ENCODE assay signal across 2 cellular contexts in the genomic region with DNA sequence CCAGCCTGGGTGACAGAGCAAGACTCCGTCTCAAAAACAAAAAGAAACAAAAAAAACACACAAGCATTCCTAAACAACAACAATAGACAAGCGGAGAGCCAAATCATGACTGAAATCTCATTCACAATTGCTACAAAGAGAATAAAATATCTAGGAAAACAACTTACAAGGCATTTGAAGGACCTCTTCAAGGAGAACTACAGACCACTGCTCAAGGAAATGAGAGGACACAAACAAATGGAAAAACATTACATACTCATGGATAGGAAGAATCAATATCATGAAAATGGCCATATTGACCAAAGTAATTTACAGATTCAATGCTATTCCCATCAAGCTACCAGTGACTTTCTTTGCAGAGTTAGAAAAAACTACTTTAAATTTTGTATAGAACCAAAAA. TPM values are rescaled to one million over a fixed set of nuclear protein-coding genes. Genes with fewer than 3 reads are reported as not detected.
A peak's percentile ranks its signal among the peaks of the same experiment; 100 is the strongest.
DNase-seq lines count a peak whose midpoint lies in the region; ATAC-seq, FAIRE-seq and TF ChIP-seq lines count a peak whose summit lies in the region.
"Not testable (repeated sequence)": the region's sequence is repeated elsewhere in the genome, so short reads cannot be mapped to it uniquely, and the experiment has no call there.

No MANE protein-coding gene starts in this region.

- POLR2A ChIA-PET in WTC11 (lab: Charles Lee); HepG2 (lab: Yijun Ruan, JAX): not testable (repeated sequence)

- H3K79me2 ChIP-seq in HepG2 (ENCODE audit: insufficient read depth, low read length): not testable (repeated sequence)

- 16% methylated on average over 2 of the region's 2 CpGs for WGBS in HepG2 (ENCODE audit: low lambda C conversion rate)

- H3K27ac Mint-ChIP-seq in WTC11: not testable (repeated sequence)

- TF ChIP-seq RAD21 in HepG2 (CRISPR knock-in tag; IDR thresholded peaks at IDR 0.05): not testable (repeated sequence)

- FAIRE-seq in HepG2 (lab: Jason Lieb, UNC): not testable (repeated sequence)

- not testable (repeated sequence) for TF ChIP-seq CTCF in WTC11 (IDR thresholded peaks at IDR 0.05); HepG2 (CRISPR knock-in tag; IDR thresholded peaks at IDR 0.05)

- intact Hi-C loops in HepG2 (cut with micrococcal nuclease; ENCODE audit: unreplicated experiment): not testable (repeated sequence)

- peaks cover 53% of the 10 kb centered on the region for H3K9me3 Mint-ChIP-seq in WTC11

- H3K9ac ChIP-seq in HepG2 (ENCODE audit: insufficient read depth, low read depth, low read length): not testable (repeated sequence)

- H3K4me3 Mint-ChIP-seq in WTC11: not testable (repeated sequence)

- H3K9me3 ChIP-seq in HepG2 (ENCODE audit: low read length): peaks cover 12% of the 10 kb centered on the region; the same call in 1 of the 2 replicates

- ATAC-seq in WTC11, HepG2: not testable (repeated sequence)

- H3K4me3 ChIP-seq in HepG2 (replicated peaks in 1 of 3; ENCODE audit: insufficient read depth in 1 of 3, low read depth in 2 of 3, low read length in 3 of 3): not testable (repeated sequence)

- not testable (repeated sequence) for BruUV-seq in HepG2 (replicated peaks; lab: Mats Ljungman, UMichigan)

- H3K4me1 ChIP-seq in HepG2 (ENCODE audit: insufficient read depth, low read length): not testable (repeated sequence)

- in situ Hi-C loops in HepG2 (cut with HindIII; ENCODE audit: extremely low pct_ligation_motif_present, low pct_unique_long_range_greater_than_20kb): not testable (repeated sequence)

- H3K4me2 ChIP-seq in HepG2 (ENCODE audit: low read depth, low read length): not testable (repeated sequence)

- not testable (repeated sequence) for H3K36me3 ChIP-seq in HepG2 (replicated peaks in 1 of 2; ENCODE audit: control insufficient read depth in 1 of 2, insufficient read depth in 2 of 2, low read length in 2 of 2)

- peaks cover 20% of the 10 kb centered on the region for H3K27me3 Mint-ChIP-seq in WTC11 (ENCODE audit: low read depth)

- H3K36me3 Mint-ChIP-seq in WTC11: peaks cover 21% of the 10 kb centered on the region

- not testable (repeated sequence) for H4K20me1 ChIP-seq in HepG2 (ENCODE audit: insufficient read depth, low read length)

- TF ChIP-seq POLR2A in HepG2 (IDR thresholded peaks at IDR 0.05; ENCODE audit: insufficient read depth in 1 of 2, low read depth in 2 of 2, low read length in 2 of 2): not testable (repeated sequence)

- H2AFZ ChIP-seq in HepG2 (ENCODE audit: low read length): not testable (repeated sequence)

- CTCF ChIA-PET in WTC11 (lab: Charles Lee); HepG2 (lab: Yijun Ruan, JAX; ENCODE audit: low intra/inter-chr PET ratio, low total read pairs): not testable (repeated sequence)

- H3K27me3 ChIP-seq in HepG2 (ENCODE audit: control insufficient read depth in 1 of 2, insufficient read depth in 2 of 2, low read length in 2 of 2): not testable (repeated sequence)

- not testable (repeated sequence) for TF ChIP-seq EP300 in HepG2 (IDR thresholded peaks at IDR 0.05; ENCODE audit: low read depth in 2 of 2, low read length in 2 of 2); HepG2 (CRISPR knock-in tag; IDR thresholded peaks at IDR 0.05; ENCODE audit: borderline replicate concordance)

- not testable (repeated sequence) for DNase-seq in WTC11 (ENCODE audit: low spot score); HepG2 (ENCODE audit: low spot score)

- H3K4me1 Mint-ChIP-seq in WTC11: not testable (repeated sequence)

- H3K27ac ChIP-seq in HepG2 (ENCODE audit: extremely low read length, insufficient read depth, low read length): not testable (repeated sequence)

TF ChIP-seq in WTC11, 78 proteins besides CTCF, POLR2A, EP300 and RAD21:
- peak; percentile 94 for TF ChIP-seq ZNF317 (CRISPR knock-in tag; IDR thresholded peaks at IDR 0.05; ENCODE audit: borderline replicate concordance, low read depth)
TF ChIP-seq in WTC11: peak in this region for 1; not testable (repeated sequence) for 77.

TF ChIP-seq in HepG2, 621 proteins besides CTCF, POLR2A, EP300 and RAD21:
- TF ChIP-seq ZNF317 (CRISPR knock-in tag; IDR thresholded peaks at IDR 0.05): peak; percentile 92

RNA-seq across cellular contexts. Expression of a gene that starts 27.7 kb away (rescaled TPM):
- 10.2 to 12.3 TPM (median 10.6 TPM) in 3 replicates for total RNA-seq in WTC11 (2021)
- total RNA-seq in HepG2 (2016; rRNA removed; fragmentation: Illumina TruSeq; extraction: Trizol): 6.9 and 9.7 TPM in 2 replicates
- 2.5 and 4.1 TPM in 2 replicates for total RNA-seq in HepG2 (2016; cell fraction: cytosol; rRNA removed; fragmentation: Illumina TruSeq; extraction: Trizol; ENCODE audit: low read depth)
- 6.7 and 10.4 TPM in 2 replicates for total RNA-seq in HepG2 (2016; cell fraction: insoluble cytoplasmic fraction; rRNA removed; fragmentation: Illumina TruSeq; extraction: Trizol)
- total RNA-seq in HepG2 (2016; cell fraction: membrane; rRNA removed; fragmentation: Illumina TruSeq; extraction: Trizol): 2.1 and 3.6 TPM in 2 replicates
- 9.9 and 12.4 TPM in 2 replicates for total RNA-seq in HepG2 (2016; cell fraction: nucleus; rRNA removed; fragmentation: Illumina TruSeq; extraction: Trizol)
- 4.1 TPM in 2 replicates for polyA plus RNA-seq in HepG2 (2011; rRNA removed)
- 3.2 and 4.1 TPM in 2 replicates for polyA plus RNA-seq in HepG2 (2011; cell fraction: cytosol; rRNA removed)
- 2.2 and 3.6 TPM in 2 replicates for polyA plus RNA-seq in HepG2 (2011; cell fraction: nucleus; rRNA removed)
- 1.6 and 2.1 TPM in 2 replicates for polyA plus RNA-seq in HepG2 (2012)
- 0.20 and 0.22 TPM in 2 replicates for polyA plus RNA-seq in HepG2 (2016; cell fraction: cytosol; fragmentation: Illumina TruSeq; extraction: Trizol; ENCODE audit: low read depth)
- 6.0 and 7.2 TPM in 2 replicates for polyA plus RNA-seq in HepG2 (2016; cell fraction: insoluble cytoplasmic fraction; fragmentation: Illumina TruSeq; extraction: Trizol; ENCODE audit: low read depth)
- 0.49 and 0.76 TPM in 2 replicates for polyA plus RNA-seq in HepG2 (2016; cell fraction: membrane; fragmentation: Illumina TruSeq; extraction: Trizol; ENCODE audit: low read depth)
- polyA plus RNA-seq in HepG2 (2016; cell fraction: nucleus; fragmentation: Illumina TruSeq; extraction: Trizol; ENCODE audit: insufficient read depth, low read depth): 6.6 and 6.9 TPM in 2 replicates
- 4.4 and 5.6 TPM in 2 replicates for polyA minus RNA-seq in HepG2 (2011; rRNA and poly(A)+ RNA removed; ENCODE audit: low replicate concordance)
- 7.4 and 7.8 TPM in 2 replicates for polyA minus RNA-seq in HepG2 (2011; cell fraction: cytosol; rRNA and poly(A)+ RNA removed)
- 14.2 and 15.7 TPM in 2 replicates for polyA minus RNA-seq in HepG2 (2011; cell fraction: nucleus; rRNA and poly(A)+ RNA removed)
